Comparison of ENCODE assay signal across 8 cellular contexts in genomic region chr4:123649248-123649643, GRCh38.
DNase-seq lines count a peak whose midpoint lies in the region; ATAC-seq and TF ChIP-seq lines count a peak whose summit lies in the region.

No MANE protein-coding gene starts in this region.

- CTCF ChIA-PET in CD8-positive, alpha-beta T cell (lab: Charles Lee) = interaction anchor here (0.9 kb wide), 1 partner anchor 12 kb away, joined by 4 read pairs; no protein-coding TSS in a partner anchor

- H3K9me3 ChIP-seq in CD8-positive, alpha-beta T cell (ENCODE audit: low read length) = no peaks in the 10 kb centered on the region

- peaks cover 16 to 21% of the 10 kb centered on the region in 2 donors for H3K4me1 Mint-ChIP-seq in stimulated activated naive B cell treated with anti-CD40 and anti-IgM and Interleukin-4, amounts not matched to agents 10 μg/mL and 1 μg/mL and 100 μg/mL, for 72 hours
- no peaks in the 10 kb centered on the region for H3K4me1 Mint-ChIP-seq in CD8-positive, alpha-beta T cell (ENCODE audit: low read depth)

- ATAC-seq in GM19467 (IDR thresholded peaks at IDR 0.05; ENCODE audit: unreplicated experiment) = peak; percentile 76
- peak; percentile 89 for ATAC-seq in HG03175 (IDR thresholded peaks at IDR 0.05; ENCODE audit: unreplicated experiment)
- ATAC-seq in stimulated activated naive B cell treated with anti-CD40 and anti-IgM and Interleukin-4, amounts not matched to agents 10 μg/mL and 1 μg/mL and 100 μg/mL, for 72 hours (replicated peaks) = peak; percentile 99
- ATAC-seq in CD8-positive, alpha-beta T cell = no peak

- peaks cover 0 to 1% of the 10 kb centered on the region in 2 donors for H3K9me3 Mint-ChIP-seq in stimulated activated naive B cell treated with anti-CD40 and anti-IgM and Interleukin-4, amounts not matched to agents 10 μg/mL and 1 μg/mL and 100 μg/mL, for 72 hours
- no peaks in the 10 kb centered on the region for H3K9me3 Mint-ChIP-seq in CD8-positive, alpha-beta T cell

- no peak for TF ChIP-seq CTCF in dorsolateral prefrontal cortex (IDR thresholded peaks at IDR 0.05 in 54 of 56, conservative IDR thresholded peaks at IDR 0.05 in 2 of 56; ENCODE audit: low read depth in 1 of 56, partially characterized antibody in 56 of 56)
- TF ChIP-seq CTCF in CD8-positive, alpha-beta T cell (IDR thresholded peaks at IDR 0.05) = no peak

- H3K27me3 Mint-ChIP-seq in stimulated activated naive B cell treated with anti-CD40 and anti-IgM and Interleukin-4, amounts not matched to agents 10 μg/mL and 1 μg/mL and 100 μg/mL, for 72 hours = peaks cover 0 to 2% of the 10 kb centered on the region in 2 donors
- H3K27me3 Mint-ChIP-seq in CD8-positive, alpha-beta T cell (ENCODE audit: low read depth) = no peaks in the 10 kb centered on the region

- POLR2A ChIA-PET in CD8-positive, alpha-beta T cell (lab: Charles Lee) = no interaction called here

- H3K4me3 Mint-ChIP-seq in stimulated activated naive B cell treated with anti-CD40 and anti-IgM and Interleukin-4, amounts not matched to agents 10 μg/mL and 1 μg/mL and 100 μg/mL, for 72 hours = peak overlapping the region; percentile 2 to 29
- no peak overlapping the region for H3K4me3 Mint-ChIP-seq in CD8-positive, alpha-beta T cell

- DNase-seq in dorsolateral prefrontal cortex (no peak), AG08395 (ENCODE audit: low spot score) (no peak), ecto neural progenitor cell (ENCODE audit: low spot score) (no peak)
- DNase-seq in stimulated activated naive B cell treated with anti-CD40 and anti-IgM and Interleukin-4, amounts not matched to agents 10 μg/mL and 1 μg/mL and 100 μg/mL, for 72 hours = peak; percentile 33
- no peak for DNase-seq in activated CD8-positive, alpha-beta memory T cell treated with anti-CD3 and anti-CD28 coated beads, Interleukin-2, amount 50 U/mL, for 4 hours
- DNase-seq in CD8-positive, alpha-beta T cell = no peak

- H3K36me3 ChIP-seq in CD8-positive, alpha-beta T cell (ENCODE audit: insufficient read depth, low read length) = no peaks in the 10 kb centered on the region

- H3K36me3 Mint-ChIP-seq in stimulated activated naive B cell treated with anti-CD40 and anti-IgM and Interleukin-4, amounts not matched to agents 10 μg/mL and 1 μg/mL and 100 μg/mL, for 72 hours = peaks cover 0 to 1% of the 10 kb centered on the region in 2 donors
- no peaks in the 10 kb centered on the region for H3K36me3 Mint-ChIP-seq in CD8-positive, alpha-beta T cell

- H3K27ac Mint-ChIP-seq in stimulated activated naive B cell treated with anti-CD40 and anti-IgM and Interleukin-4, amounts not matched to agents 10 μg/mL and 1 μg/mL and 100 μg/mL, for 72 hours = peak overlapping the region; percentile 65
- no peak overlapping the region for H3K27ac Mint-ChIP-seq in CD8-positive, alpha-beta T cell

- intact Hi-C loops in dorsolateral prefrontal cortex (cut with DNase I) = no loop called here
- intact Hi-C loops in CD8-positive, alpha-beta T cell (cut with DNase I, micrococcal nuclease) = no loop called here

- peak overlapping the region in 46 of 59 donors; percentile 7 to 82 (median 61) for H3K27ac ChIP-seq in dorsolateral prefrontal cortex
- H3K27ac ChIP-seq in CD8-positive, alpha-beta T cell (ENCODE audit: low read depth, low read length) = no peak overlapping the region

- no peaks in the 10 kb centered on the region for H3K27me3 ChIP-seq in dorsolateral prefrontal cortex
- no peaks in the 10 kb centered on the region for H3K27me3 ChIP-seq in CD8-positive, alpha-beta T cell (ENCODE audit: insufficient read depth, low read length)

- no peaks in the 10 kb centered on the region for H3K4me1 ChIP-seq in CD8-positive, alpha-beta T cell (ENCODE audit: insufficient read depth, low read length)

- no peak overlapping the region for H3K4me3 ChIP-seq in dorsolateral prefrontal cortex
- no peak overlapping the region for H3K4me3 ChIP-seq in CD8-positive, alpha-beta T cell (ENCODE audit: low read depth, low read length)
